Comparison of ENCODE assay signal across 8 cellular contexts in the genomic region with DNA sequence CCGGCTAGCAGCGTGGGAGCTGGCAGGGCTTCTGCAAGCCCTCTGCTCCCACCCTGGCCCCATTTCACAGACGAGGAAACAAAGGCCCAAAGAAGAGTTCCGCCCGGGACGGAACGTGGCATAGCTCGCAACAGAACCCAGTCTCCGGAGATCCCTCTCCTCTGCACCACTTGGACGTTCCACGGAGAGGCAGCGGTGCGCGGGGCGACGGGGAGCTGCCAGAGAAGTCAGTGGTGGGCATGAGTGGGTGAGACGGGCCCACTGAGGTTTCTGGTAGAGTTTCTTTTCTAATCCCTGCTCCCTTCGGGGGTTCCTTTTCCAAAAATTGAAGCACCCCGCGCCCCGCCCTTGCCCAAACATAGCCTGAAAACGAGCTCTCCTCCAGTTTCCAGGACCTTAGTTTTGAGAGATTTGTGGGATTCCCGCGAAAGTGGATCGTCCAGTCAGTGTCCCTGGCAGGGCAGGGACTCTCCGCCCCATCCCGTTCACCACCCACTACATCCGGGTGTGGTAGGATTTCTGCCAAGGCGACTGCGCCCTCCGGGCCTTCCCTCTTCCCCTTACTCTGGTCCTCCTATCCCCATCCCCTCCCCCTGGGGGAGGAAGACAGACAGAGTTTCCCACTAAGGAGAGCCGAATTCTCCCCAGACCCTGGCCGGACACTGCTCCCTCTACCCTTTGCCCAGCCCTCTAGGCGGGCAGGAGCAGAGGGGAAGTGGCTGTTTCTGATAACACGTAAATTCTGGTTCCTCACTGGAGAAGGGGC. TPM values are rescaled to one million over a fixed set of nuclear protein-coding genes. Genes with fewer than 3 reads are reported as not detected.
A peak's percentile ranks its signal among the peaks of the same experiment; 100 is the strongest.
DNase-seq lines count a peak whose midpoint lies in the region; ATAC-seq and TF ChIP-seq lines count a peak whose summit lies in the region.

No MANE protein-coding gene starts in this region.

- H3K4me3 ChIP-seq in HL-60 (replicated peaks; ENCODE audit: insufficient read depth, low read length): peak overlapping the region; percentile 77

- TF ChIP-seq CTCF in HL-60 (IDR thresholded peaks at IDR 0.05; ENCODE audit: insufficient read depth, low read length) (no peak), osteocyte (IDR thresholded peaks at IDR 0.05) (peak; percentile 2)

- peak overlapping the region; percentile 67; the same call in 1 of the 2 replicates for H3K27ac ChIP-seq in HL-60 (replicated peaks)

- peaks cover 24% of the 10 kb centered on the region for H3K27me3 Mint-ChIP-seq in activated T-helper 17 cell treated with anti-CD3 and anti-CD28 coated beads, Interleukin-2, amount 50 U/mL, for 72 hours
- peaks cover 8% of the 10 kb centered on the region for H3K27me3 Mint-ChIP-seq in osteocyte (ENCODE audit: unreplicated experiment)

- no peaks in the 10 kb centered on the region for H3K36me3 Mint-ChIP-seq in activated T-helper 17 cell treated with anti-CD3 and anti-CD28 coated beads, Interleukin-2, amount 50 U/mL, for 72 hours (ENCODE audit: low read depth)
- no peaks in the 10 kb centered on the region for H3K36me3 Mint-ChIP-seq in osteocyte (ENCODE audit: unreplicated experiment)

- ATAC-seq in GM19023 (IDR thresholded peaks at IDR 0.05; ENCODE audit: unreplicated experiment) (peak; percentile 21), Right ventricle myocardium inferior (peak; percentile 72)
- ATAC-seq in activated T-helper 17 cell treated with anti-CD3 and anti-CD28 coated beads, Interleukin-2, amount 50 U/mL, for 72 hours (replicated peaks): peak; percentile 30

- H3K4me3 Mint-ChIP-seq in activated T-helper 17 cell treated with anti-CD3 and anti-CD28 coated beads, Interleukin-2, amount 50 U/mL, for 72 hours: peak overlapping the region; percentile 70
- H3K4me3 Mint-ChIP-seq in osteocyte (ENCODE audit: unreplicated experiment): peak overlapping the region; percentile 75

- intact Hi-C loops in Right ventricle myocardium inferior (cut with DNase I): loop anchor here (1.0 to 10.0 kb wide), 3 partner anchors 63 to 378 kb away; no protein-coding TSS in a partner anchor

- no peaks in the 10 kb centered on the region for H3K9me3 Mint-ChIP-seq in activated T-helper 17 cell treated with anti-CD3 and anti-CD28 coated beads, Interleukin-2, amount 50 U/mL, for 72 hours
- peaks cover 6% of the 10 kb centered on the region for H3K9me3 Mint-ChIP-seq in osteocyte (ENCODE audit: unreplicated experiment)

- H3K27me3 ChIP-seq in HL-60 (ENCODE audit: insufficient read depth, poor library complexity, severe bottlenecking): no peaks in the 10 kb centered on the region

- peak overlapping the region; percentile 43 for H3K27ac Mint-ChIP-seq in activated T-helper 17 cell treated with anti-CD3 and anti-CD28 coated beads, Interleukin-2, amount 50 U/mL, for 72 hours
- peak overlapping the region; percentile 66 for H3K27ac Mint-ChIP-seq in osteocyte (ENCODE audit: unreplicated experiment)

- peaks cover 4% of the 10 kb centered on the region for H3K4me1 Mint-ChIP-seq in activated T-helper 17 cell treated with anti-CD3 and anti-CD28 coated beads, Interleukin-2, amount 50 U/mL, for 72 hours
- H3K4me1 Mint-ChIP-seq in osteocyte (ENCODE audit: unreplicated experiment): peaks cover 20% of the 10 kb centered on the region

- DNase-seq in Ammon's horn (ENCODE audit: low spot score) (peak; percentile 65), HL-60 (ENCODE audit: low read depth in 1 of 2, low spot score in 1 of 2) (peak in 1 of 2 experiments; percentile 38), Right ventricle myocardium inferior (ENCODE audit: missing footprints) (peak; percentile 86), osteocyte (ENCODE audit: extremely low spot score, unreplicated experiment) (no peak), erythroblast (lab: John Stamatoyannopoulos, UW) (no peak)
- DNase-seq in activated CD4-positive, alpha-beta T cell treated with anti-CD3 and anti-CD28 coated beads, Interleukin-2, amount 50 U/mL, for 4 hours: no peak

- TF ChIP-seq POLR2A in erythroblast (IDR thresholded peaks at IDR 0.05; ENCODE audit: low read length): no peak

RNA-seq across cellular contexts. Expression of gene NECTIN1, which starts 0.8 kb away (rescaled TPM):
- 1 to 10 TPM in 1 of 2 donors, under 1 TPM in 1; 0.78 to 2.3 TPM for total RNA-seq in activated T-helper 17 cell treated with anti-CD3 and anti-CD28 coated beads, Interleukin-2, amount 50 U/mL, for 72 hours
- total RNA-seq in Right ventricle myocardium inferior (20.0 TPM), osteocyte (7.2 and 9.5 TPM in 2 replicates)

Comparison
In these comparisons a context has a peak if more than half of its experiments do, and no peak if none do; other contexts are left out.
1. DNase-seq: peak in Ammon's horn (single experiment) and Right ventricle myocardium inferior (single experiment); none in osteocyte (single experiment), erythroblast (0 of 2) and activated CD4-positive, alpha-beta T cell treated with anti-CD3 and anti-CD28 coated beads, Interleukin-2, amount 50 U/mL, for 4 hours (0 of 2).
2. ATAC-seq: peak in every context shown above with its lines; median percentile 72 in Right ventricle myocardium inferior; 30 in activated T-helper 17 cell treated with anti-CD3 and anti-CD28 coated beads, Interleukin-2, amount 50 U/mL, for 72 hours; 21 in GM19023.